21 cellular contexts compared by ENCODE assay signal in genomic region chr13:57857945-57858344, GRCh38.
"Had no signal": no experiment of that assay in that cellular context is flagged by ENCODE, and none has a peak within 500 bp of the region (broad histone marks: within the 10 kb centered on the region; RNA-seq: fewer than 3 reads in every experiment).

No MANE protein-coding gene starts in this region.

- H3K27me3 ChIP-seq: ascending aorta, breast epithelium, esophagus muscularis mucosa, transverse colon, uterus had no signal

- H3K4me1 Mint-ChIP-seq: activated CD4-positive, alpha-beta T cell treated with anti-CD3 and anti-CD28 coated beads, Interleukin-2, amount 10 ng/mL, durations not matched to agents 7 days and 5 days; activated naive CD4-positive, alpha-beta T cell treated with anti-CD3 and anti-CD28 coated beads, Interleukin-2, amount 10 ng/mL, durations not matched to agents 7 days and 5 days; naive B cell; neural crest cell had no signal

- H3K4me3 ChIP-seq: ascending aorta, breast epithelium, esophagus muscularis mucosa, mucosa of descending colon, transverse colon, uterus had no signal

- ATAC-seq: activated CD4-positive, CD25-positive, alpha-beta regulatory T cell treated with anti-CD3 and anti-CD28 coated beads, Interleukin-2, amount 50 U/mL, for 24 hours; activated T-cell treated with anti-CD3 and anti-CD28 coated beads, Interleukin-2, amount 50 U/mL, for 4 hours; left lobe of liver; mucosa of descending colon; right cardiac atrium; stimulated activated naive CD8-positive, alpha-beta T cell treated with anti-CD3 and anti-CD28 coated beads, Interleukin-15, Interleukin-2, amounts not matched to agents 100 U/mL and 50 U/mL, for 24 hours had no signal

- H3K9me3 Mint-ChIP-seq: activated CD4-positive, alpha-beta T cell treated with anti-CD3 and anti-CD28 coated beads, Interleukin-2, amount 10 ng/mL, durations not matched to agents 7 days and 5 days; activated naive CD4-positive, alpha-beta T cell treated with anti-CD3 and anti-CD28 coated beads, Interleukin-2, amount 10 ng/mL, durations not matched to agents 7 days and 5 days; dendritic cell treated with granulocyte-macrophage colony-stimulating factor and Interleukin-4, amounts not matched to agents 40 ng/mL and 50 ng/mL, for 4 days; neural crest cell had no signal

- H3K27me3 Mint-ChIP-seq: activated CD4-positive, alpha-beta T cell treated with anti-CD3 and anti-CD28 coated beads, Interleukin-2, amount 10 ng/mL, durations not matched to agents 7 days and 5 days; activated naive CD4-positive, alpha-beta T cell treated with anti-CD3 and anti-CD28 coated beads, Interleukin-2, amount 10 ng/mL, durations not matched to agents 7 days and 5 days; dendritic cell treated with granulocyte-macrophage colony-stimulating factor and Interleukin-4, amounts not matched to agents 40 ng/mL and 50 ng/mL, for 4 days; naive B cell; progenitor cell of endocrine pancreas had no signal

- DNase-seq: activated CD4-positive, alpha-beta T cell treated with anti-CD3 and anti-CD28 coated beads, Interleukin-2, amount 10 ng/mL, durations not matched to agents 7 days and 5 days; activated CD8-positive, alpha-beta memory T cell treated with anti-CD3 and anti-CD28 coated beads, Interleukin-2, amount 50 U/mL, for 4 hours; activated naive CD4-positive, alpha-beta T cell treated with anti-CD3 and anti-CD28 coated beads, Interleukin-2, amount 10 ng/mL, durations not matched to agents 7 days and 5 days; activated T-cell treated with anti-CD3 and anti-CD28 coated beads, Interleukin-2, amount 50 U/mL, for 4 hours; effector memory CD4-positive, alpha-beta T cell; mucosa of descending colon; naive B cell; right cardiac atrium; stimulated activated CD4-positive, alpha-beta T cell treated with anti-CD3 and anti-CD28 coated beads, Interleukin-2, amount 100 ng/mL, for 24 hours; stimulated activated naive CD8-positive, alpha-beta T cell treated with anti-CD3 and anti-CD28 coated beads, Interleukin-15, Interleukin-2, amounts not matched to agents 100 U/mL and 50 U/mL, for 24 hours; substantia nigra; transverse colon; uterus had no signal

- H3K27ac ChIP-seq: ascending aorta, breast epithelium, esophagus muscularis mucosa, transverse colon, uterus had no signal

- H3K27ac Mint-ChIP-seq: activated CD4-positive, alpha-beta T cell treated with anti-CD3 and anti-CD28 coated beads, Interleukin-2, amount 10 ng/mL, durations not matched to agents 7 days and 5 days; activated naive CD4-positive, alpha-beta T cell treated with anti-CD3 and anti-CD28 coated beads, Interleukin-2, amount 10 ng/mL, durations not matched to agents 7 days and 5 days; dendritic cell treated with granulocyte-macrophage colony-stimulating factor and Interleukin-4, amounts not matched to agents 40 ng/mL and 50 ng/mL, for 4 days; naive B cell; progenitor cell of endocrine pancreas had no signal

- H3K36me3 Mint-ChIP-seq: activated naive CD4-positive, alpha-beta T cell treated with anti-CD3 and anti-CD28 coated beads, Interleukin-2, amount 10 ng/mL, durations not matched to agents 7 days and 5 days; naive B cell had no signal

- H3K4me3 Mint-ChIP-seq: activated CD4-positive, alpha-beta T cell treated with anti-CD3 and anti-CD28 coated beads, Interleukin-2, amount 10 ng/mL, durations not matched to agents 7 days and 5 days; activated naive CD4-positive, alpha-beta T cell treated with anti-CD3 and anti-CD28 coated beads, Interleukin-2, amount 10 ng/mL, durations not matched to agents 7 days and 5 days; activated T-cell treated with anti-CD3 and anti-CD28 coated beads, Interleukin-2, amount 50 U/mL, for 4 hours; dendritic cell treated with granulocyte-macrophage colony-stimulating factor and Interleukin-4, amounts not matched to agents 40 ng/mL and 50 ng/mL, for 4 days; naive B cell; neural crest cell had no signal
